Comparison of ENCODE assay signal across 9 cellular contexts in the genomic region with DNA sequence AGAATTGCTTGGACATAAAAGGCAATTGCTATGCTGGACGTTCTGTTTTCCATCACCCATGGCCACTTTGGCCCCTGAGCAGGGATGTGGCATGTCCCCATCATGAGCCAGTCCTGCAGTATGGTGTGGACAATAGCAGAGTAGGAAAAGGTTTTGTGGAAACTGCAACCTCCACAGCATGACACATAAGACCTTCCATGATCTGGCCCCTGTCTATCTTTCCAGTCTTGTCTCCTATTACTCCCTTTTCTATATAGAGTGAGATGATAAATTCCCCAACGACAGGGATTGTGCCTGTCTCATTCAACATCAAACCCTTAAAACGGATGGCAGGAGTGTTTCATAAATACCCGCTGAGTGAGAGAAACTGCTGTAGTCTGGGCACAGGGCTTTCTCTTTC.
"Had no signal": no experiment of that assay in that cellular context is flagged by ENCODE, and none has a peak within 500 bp of the region (broad histone marks: within the 10 kb centered on the region; RNA-seq: fewer than 3 reads in every experiment).

No MANE protein-coding gene starts in this region.

- ATAC-seq: GM23338, HCT116 had no signal

- H3K4me2 ChIP-seq: GM23338 had no signal

- H3K27ac ChIP-seq: GM23248 had no signal

- H3K9me3 ChIP-seq: HAP-1 had no signal

- H3K9me3 Mint-ChIP-seq: GM23338, HFFc6 had no signal

- DNase-seq: GM23248, GOT3, H7, H9, HCEC 1CT, HFFc6 had no signal

- H2AFZ ChIP-seq: GM23248, GM23338 had no signal

- H3K4me3 ChIP-seq: GM23248, GM23338, HAP-1 had no signal

- H3K36me3 ChIP-seq: HAP-1 had no signal

- H3K27ac Mint-ChIP-seq: GM23338, H9, HFFc6 had no signal

- H3K4me3 Mint-ChIP-seq: GM23338, H9, HFFc6 had no signal

- H3K9ac ChIP-seq: GM23248 had no signal
